Comparison of ENCODE assay signal across 13 cellular contexts in genomic region chrX:122517781-122518180, GRCh38.
"Had no signal": no experiment of that assay in that cellular context is flagged by ENCODE, and none has a peak within 500 bp of the region (broad histone marks: within the 10 kb centered on the region; RNA-seq: fewer than 3 reads in every experiment).

No MANE protein-coding gene starts in this region.

- ATAC-seq: activated CD4-positive, CD25-positive, alpha-beta regulatory T cell treated with anti-CD3 and anti-CD28 coated beads, Interleukin-2, amount 50 U/mL, for 24 hours; activated naive CD4-positive, alpha-beta T cell treated with anti-CD3 and anti-CD28 coated beads, Interleukin-2, amount 50 U/mL, for 72 hours; upper lobe of right lung had no signal

- H3K27me3 Mint-ChIP-seq: stimulated activated naive CD8-positive, alpha-beta T cell treated with anti-CD3 and anti-CD28 coated beads, Interleukin-15, Interleukin-2, amounts not matched to agents 100 ng/mL and 50 ng/mL, for 24 hours had no signal

- H3K27ac ChIP-seq: esophagus squamous epithelium, upper lobe of right lung had no signal

- H3K36me3 ChIP-seq: esophagus squamous epithelium, upper lobe of right lung had no signal

- H3K4me1 Mint-ChIP-seq: immature natural killer cell, nephron had no signal

- H3K36me3 Mint-ChIP-seq: activated naive CD4-positive, alpha-beta T cell treated with anti-CD3 and anti-CD28 coated beads, Interleukin-2, amount 50 U/mL, for 72 hours; immature natural killer cell had no signal

- H3K27me3 ChIP-seq: esophagus squamous epithelium, upper lobe of right lung had no signal

- H3K9me3 Mint-ChIP-seq: stimulated activated naive CD8-positive, alpha-beta T cell treated with anti-CD3 and anti-CD28 coated beads, Interleukin-15, Interleukin-2, amounts not matched to agents 100 ng/mL and 50 ng/mL, for 24 hours had no signal

- H3K4me3 ChIP-seq: esophagus squamous epithelium, upper lobe of right lung had no signal

- H3K27ac Mint-ChIP-seq: activated naive CD4-positive, alpha-beta T cell treated with anti-CD3 and anti-CD28 coated beads, Interleukin-2, amount 50 U/mL, for 72 hours; immature natural killer cell; nephron; stimulated activated naive CD8-positive, alpha-beta T cell treated with anti-CD3 and anti-CD28 coated beads, Interleukin-15, Interleukin-2, amounts not matched to agents 100 ng/mL and 50 ng/mL, for 24 hours had no signal

- DNase-seq: activated effector memory CD4-positive, alpha-beta T cell treated with Interleukin-2 at 50 U/mL for 16 hours; activated T-cell treated with anti-CD3 and anti-CD28 coated beads, Interleukin-2, amount 50 U/mL, for 1 hour; amniotic stem cell; esophagus squamous epithelium; immature natural killer cell; occipital lobe; stimulated activated CD4-positive, alpha-beta T cell treated with anti-CD3 and anti-CD28 coated beads, Interleukin-4, amount 100 ng/mL, for 1 hour; stimulated activated CD8-positive, alpha-beta memory T cell treated with anti-CD3 and anti-CD28 coated beads, Interleukin-4, amount 100 ng/mL, for 48 hours; upper lobe of right lung had no signal

- H3K4me3 Mint-ChIP-seq: immature natural killer cell; nephron; stimulated activated naive CD8-positive, alpha-beta T cell treated with anti-CD3 and anti-CD28 coated beads, Interleukin-15, Interleukin-2, amounts not matched to agents 100 ng/mL and 50 ng/mL, for 24 hours had no signal

- H3K9me3 ChIP-seq: esophagus squamous epithelium, upper lobe of right lung had no signal

- H3K4me1 ChIP-seq: esophagus squamous epithelium, upper lobe of right lung had no signal
